In genomic region chr20:53591941-53592441, GRCh38 we compare ENCODE assay signal across 8 cellular contexts. TPM values are rescaled to one million over a fixed set of nuclear protein-coding genes. Genes with fewer than 3 reads are reported as not detected.
DNase-seq lines count a peak whose midpoint lies in the region; ATAC-seq and TF ChIP-seq lines count a peak whose summit lies in the region.
"Not testable (repeated sequence)": the region's sequence is repeated elsewhere in the genome, so short reads cannot be mapped to it uniquely, and the experiment has no call there.

No MANE protein-coding gene starts in this region.

- not testable (repeated sequence) for H3K27me3 ChIP-seq in CD8-positive, alpha-beta T cell (ENCODE audit: insufficient read depth, low read length); layer of hippocampus (ENCODE audit: control insufficient read depth, insufficient read depth, low read length); neuron (ENCODE audit: insufficient read depth, low read length); testis

- peaks cover 48% of the 10 kb centered on the region for H3K4me1 Mint-ChIP-seq in CD8-positive, alpha-beta T cell (ENCODE audit: low read depth)
- H3K4me1 Mint-ChIP-seq in T-helper 2 cell treated with Interferon-gamma antibody and Interleukin-4, amounts not matched to agents 5 μg/mL and 100 μg/mL, for 36 hours (ENCODE audit: low read depth), result peaks cover 43% of the 10 kb centered on the region

- intact Hi-C loops in CD8-positive, alpha-beta T cell (cut with DNase I, micrococcal nuclease), result loop anchor here in 1 of 2 experiments (5.0 kb wide), 1 partner anchor 115 kb away; no protein-coding TSS in a partner anchor
- intact Hi-C loops in testis (cut with DNase I; ENCODE audit: low total_unique reads), result not testable (repeated sequence)

- peak overlapping the region; percentile 95 for H3K4me3 Mint-ChIP-seq in CD8-positive, alpha-beta T cell
- peak overlapping the region; percentile 94 for H3K4me3 Mint-ChIP-seq in T-helper 2 cell treated with Interferon-gamma antibody and Interleukin-4, amounts not matched to agents 5 μg/mL and 100 μg/mL, for 36 hours

- POLR2A ChIA-PET in CD8-positive, alpha-beta T cell (lab: Charles Lee), result interaction anchor here (0.7 to 1.5 kb wide), 3 partner anchors 9 to 18 kb away, joined by 3 to 8 read pairs (median 3); no protein-coding TSS in a partner anchor

- CTCF ChIA-PET in CD8-positive, alpha-beta T cell (lab: Charles Lee), result interaction anchor here (0.8 to 1.6 kb wide), 5 partner anchors 9 to 324 kb away, joined by 3 to 4 read pairs (median 3); no protein-coding TSS in a partner anchor

- not testable (repeated sequence) for TF ChIP-seq POLR2A in testis (IDR thresholded peaks at IDR 0.05)

- H3K27ac ChIP-seq in CD8-positive, alpha-beta T cell (ENCODE audit: low read depth, low read length), result peak overlapping the region; percentile 85
- H3K27ac ChIP-seq in adipose tissue (ENCODE audit: low read depth, low read length), result peak overlapping the region; percentile 68
- peak overlapping the region; percentile 73 for H3K27ac ChIP-seq in layer of hippocampus (ENCODE audit: low read depth, low read length)
- peak overlapping the region; percentile 97 to 98 for H3K27ac ChIP-seq in testis

- H3K4me3 ChIP-seq in CD8-positive, alpha-beta T cell (ENCODE audit: low read depth, low read length), result peak overlapping the region; percentile 65
- H3K4me3 ChIP-seq in Jurkat, Clone E6-1 (ENCODE audit: low read length), result peak overlapping the region; percentile 66
- H3K4me3 ChIP-seq in epithelial cell of proximal tubule (ENCODE audit: low read depth, low read length) (peak overlapping the region; percentile 84), neuron (ENCODE audit: low read length) (peak overlapping the region; percentile 64), testis (peak overlapping the region; percentile 86 to 94)

- not testable (repeated sequence) for ATAC-seq in CD8-positive, alpha-beta T cell

- H2AFZ ChIP-seq in neuron (ENCODE audit: low read depth, low read length), result not testable (repeated sequence)

- peak in 1 of 7 experiments; percentile 50 for DNase-seq in CD8-positive, alpha-beta T cell
- not testable (repeated sequence) for DNase-seq in Jurkat, Clone E6-1 (ENCODE audit: low read depth, low spot score); T-helper 2 cell treated with Interferon-gamma antibody and Interleukin-4, amounts not matched to agents 5 μg/mL and 100 μg/mL, for 36 hours (ENCODE audit: low spot score); epithelial cell of proximal tubule (ENCODE audit: low read depth); testis

- TF ChIP-seq CTCF in CD8-positive, alpha-beta T cell (IDR thresholded peaks at IDR 0.05); epithelial cell of proximal tubule (conservative IDR thresholded peaks at IDR 0.05; ENCODE audit: low read depth, low read length); testis (IDR thresholded peaks at IDR 0.05): not testable (repeated sequence)

- H3K27ac Mint-ChIP-seq in CD8-positive, alpha-beta T cell, result peak overlapping the region; percentile 98
- peak overlapping the region; percentile 95 for H3K27ac Mint-ChIP-seq in T-helper 2 cell treated with Interferon-gamma antibody and Interleukin-4, amounts not matched to agents 5 μg/mL and 100 μg/mL, for 36 hours

- H3K27me3 Mint-ChIP-seq in CD8-positive, alpha-beta T cell (ENCODE audit: low read depth); T-helper 2 cell treated with Interferon-gamma antibody and Interleukin-4, amounts not matched to agents 5 μg/mL and 100 μg/mL, for 36 hours (ENCODE audit: low read depth): not testable (repeated sequence)

- not testable (repeated sequence) for H3K9me3 ChIP-seq in CD8-positive, alpha-beta T cell (ENCODE audit: low read length); neuron (ENCODE audit: low read length); testis

- not testable (repeated sequence) for H3K36me3 Mint-ChIP-seq in CD8-positive, alpha-beta T cell
- peaks cover 34% of the 10 kb centered on the region for H3K36me3 Mint-ChIP-seq in T-helper 2 cell treated with Interferon-gamma antibody and Interleukin-4, amounts not matched to agents 5 μg/mL and 100 μg/mL, for 36 hours (ENCODE audit: low read depth)

- not testable (repeated sequence) for H3K36me3 ChIP-seq in CD8-positive, alpha-beta T cell (ENCODE audit: insufficient read depth, low read length); neuron (ENCODE audit: insufficient read depth, low read length); testis (ENCODE audit: low read depth, missing control alignments)

- not testable (repeated sequence) for H3K9me3 Mint-ChIP-seq in CD8-positive, alpha-beta T cell; T-helper 2 cell treated with Interferon-gamma antibody and Interleukin-4, amounts not matched to agents 5 μg/mL and 100 μg/mL, for 36 hours

- H3K4me1 ChIP-seq in CD8-positive, alpha-beta T cell (ENCODE audit: insufficient read depth, low read length), result peaks cover 26% of the 10 kb centered on the region
- H3K4me1 ChIP-seq in neuron (ENCODE audit: insufficient read depth, low read length) (peaks cover 38% of the 10 kb centered on the region), testis (peaks cover 14% of the 10 kb centered on the region)

- WGBS in adipose tissue, 3 donors, result 9 to 12% (median 11%) methylated on average over 9 of the region's 9 CpGs
- 17 to 21% methylated on average over 9 of the region's 9 CpGs for WGBS in testis, 2 donors

RNA-seq across cellular contexts. Expression of gene ZNF217, which starts 1.6 kb away (rescaled TPM):
- 10 to 100 TPM; 71.8 to 79.9 TPM for total RNA-seq in CD8-positive, alpha-beta T cell
- polyA plus RNA-seq in Jurkat, Clone E6-1 (2012; ENCODE audit: insufficient read depth, insufficient read length), result 20.9 TPM
- polyA plus RNA-seq in adipose tissue (10 to 100 TPM in 1 of 3 donors, 1 to 10 TPM in 2; 5.7 to 17.0 (median 8.4) TPM), testis (ENCODE audit: insufficient read depth, low read depth, low replicate concordance) (47.3 TPM)
- total RNA-seq in epithelial cell of proximal tubule (17.4 and 22.1 TPM in 2 replicates), testis (10 to 100 TPM; 48.6 to 61.2 TPM)
